ENCODE assay signal across 16 cellular contexts in genomic region chr11:12529793-12530192, GRCh38.
"Had no signal": no experiment of that assay in that cellular context is flagged by ENCODE, and none has a peak within 500 bp of the region (broad histone marks: within the 10 kb centered on the region; RNA-seq: fewer than 3 reads in every experiment).

No MANE protein-coding gene starts in this region.

- H3K9me3 ChIP-seq: adrenal gland, body of pancreas, gastrocnemius medialis, left ventricle myocardium inferior, upper lobe of left lung had no signal

- ATAC-seq: body of pancreas; gastrocnemius medialis; stimulated activated effector memory CD8-positive, alpha-beta T cell treated with anti-CD3 and anti-CD28 coated beads, Interleukin-12 subunit alpha, Interleukin-12 subunit beta, amount 100 ng/mL, for 72 hours; T-helper 17 cell had no signal

- H3K27me3 ChIP-seq: adrenal gland, body of pancreas, gastrocnemius medialis, upper lobe of left lung had no signal

- H3K4me1 ChIP-seq: body of pancreas, gastrocnemius medialis, left ventricle myocardium inferior had no signal

- DNase-seq: activated B cell treated with CpG ODN at 0.5 μM for 24 hours; activated CD4-positive, alpha-beta T cell treated with anti-CD3 and anti-CD28 coated beads, Interleukin-2, amount 10 ng/mL, durations not matched to agents 24 days and 14 days; activated naive CD4-positive, alpha-beta T cell treated with Interleukin-2 at 50 U/mL for 16 hours; adrenal gland; body of pancreas; endodermal cell; erythroblast; gastrocnemius medialis; kidney; left ventricle myocardium inferior; mesendoderm; retina; substantia nigra; T-helper 17 cell; upper lobe of left lung had no signal

- H3K4me3 ChIP-seq: adrenal gland, body of pancreas, gastrocnemius medialis, left ventricle myocardium inferior, upper lobe of left lung had no signal

- H3K36me3 ChIP-seq: adrenal gland, gastrocnemius medialis had no signal

- H3K27ac ChIP-seq: adrenal gland, body of pancreas, gastrocnemius medialis, left ventricle myocardium inferior, upper lobe of left lung had no signal
